14 cellular contexts compared by ENCODE assay signal in genomic region chr1:204254031-204254661, GRCh38. TPM values are rescaled to one million over a fixed set of nuclear protein-coding genes. Genes with fewer than 3 reads are reported as not detected.
DNase-seq lines count a peak whose midpoint lies in the region; ATAC-seq, FAIRE-seq and TF ChIP-seq lines count a peak whose summit lies in the region.
"Had no signal": no experiment of that assay in that cellular context is flagged by ENCODE, and none has a peak within 500 bp of the region (broad histone marks: within the 10 kb centered on the region; RNA-seq: fewer than 3 reads in every experiment).

No MANE protein-coding gene starts in this region.

- no peak overlapping the region for H2AFZ ChIP-seq in HepG2 (ENCODE audit: low read length)

- H3K4me3 ChIP-seq in A549, result no peak overlapping the region
- no peak overlapping the region for H3K4me3 ChIP-seq in choroid plexus epithelial cell (ENCODE audit: low read depth, low read length)
- H3K4me3 ChIP-seq in HepG2 (replicated peaks in 1 of 3; ENCODE audit: insufficient read depth in 1 of 3, low read depth in 2 of 3, low read length in 3 of 3), result no peak overlapping the region
- H3K4me3 ChIP-seq: coronary artery, Peyer's patch had no signal

- POLR2A ChIA-PET in A549 (lab: Yijun Ruan, JAX), result no interaction called here
- POLR2A ChIA-PET in HepG2 (lab: Yijun Ruan, JAX), result interaction anchor here (0.5 to 1.8 kb wide), 10 partner anchors 12 to 239 kb away, joined by 3 to 9 read pairs (median 4); partner anchors contain the start of gene GOLT1A

- peaks cover 6 to 11% of the 10 kb centered on the region in 2 experiments; a peak in 4 of 5 replicates for H3K36me3 ChIP-seq in HepG2 (replicated peaks in 1 of 2; ENCODE audit: control insufficient read depth in 1 of 2, insufficient read depth in 2 of 2, low read length in 2 of 2)

- TF ChIP-seq POLR2A in A549 (IDR thresholded peaks at IDR 0.05; ENCODE audit: low read length) (no peak), HepG2 (IDR thresholded peaks at IDR 0.05; ENCODE audit: insufficient read depth in 1 of 2, low read depth in 2 of 2, low read length in 2 of 2) (peak in 1 of 2 experiments; percentile 38; a peak in 1 of 4 replicates)

- H3K27ac ChIP-seq in A549 (peak overlapping the region; percentile 61 to 80; a peak in 5 of 6 replicates), HepG2 (ENCODE audit: extremely low read length, insufficient read depth, low read length) (peak overlapping the region; percentile 70)

- H3K4me1 ChIP-seq in A549, result peaks cover 35% of the 10 kb centered on the region
- peaks cover 25% of the 10 kb centered on the region for H3K4me1 ChIP-seq in HepG2 (ENCODE audit: insufficient read depth, low read length)
- H3K4me1 ChIP-seq: Peyer's patch had no signal

- no peaks in the 10 kb centered on the region for H3K9me3 ChIP-seq in A549
- no peaks in the 10 kb centered on the region for H3K9me3 ChIP-seq in HepG2 (ENCODE audit: low read length)
- H3K9me3 ChIP-seq: Peyer's patch had no signal

- intact Hi-C loops in HepG2 (cut with micrococcal nuclease; ENCODE audit: unreplicated experiment), result loop anchor here (1.0 kb wide), 1 partner anchor 40 kb away; no protein-coding TSS in a partner anchor

- H3K9ac ChIP-seq in HepG2 (ENCODE audit: insufficient read depth, low read depth, low read length), result peak overlapping the region; percentile 19; the same call in 1 of the 2 replicates

- 44% methylated on average over 7 of the region's 7 CpGs for WGBS in A549 (ENCODE audit: missing lambda C conversion rate)
- WGBS in HepG2 (ENCODE audit: low lambda C conversion rate), result 15% methylated on average over 6 of the region's 7 CpGs

- CTCF ChIA-PET in A549 (lab: Yijun Ruan, JAX), result interaction anchor here (1.0 to 39.0 kb wide), 16 partner anchors 10 to 249 kb away, joined by 3 to 840 read pairs (median 5); partner anchors contain the start of genes GOLT1A, PIK3C2B and PLEKHA6
- CTCF ChIA-PET in HepG2 (lab: Yijun Ruan, JAX; ENCODE audit: low intra/inter-chr PET ratio, low total read pairs), result no interaction called here

- no peaks in the 10 kb centered on the region for H4K20me1 ChIP-seq in HepG2 (ENCODE audit: insufficient read depth, low read length)

- no peak for TF ChIP-seq CTCF in A549 (IDR thresholded peaks at IDR 0.05)
- TF ChIP-seq CTCF in choroid plexus epithelial cell (conservative IDR thresholded peaks at IDR 0.05; ENCODE audit: low read depth, low read length), result no peak
- TF ChIP-seq CTCF in HepG2 (CRISPR knock-in tag; IDR thresholded peaks at IDR 0.05), result no peak

- TF ChIP-seq EP300 in A549 (IDR thresholded peaks at IDR 0.05) (no peak), HepG2 (IDR thresholded peaks at IDR 0.05; ENCODE audit: low read depth in 2 of 2, low read length in 2 of 2) (peak; percentile 58 to 65; a peak in 1 of 4 replicates), HepG2 (CRISPR knock-in tag; IDR thresholded peaks at IDR 0.05; ENCODE audit: borderline replicate concordance) (peak; percentile 68)

- H3K27me3 ChIP-seq in HepG2 (ENCODE audit: control insufficient read depth in 1 of 2, insufficient read depth in 2 of 2, low read length in 2 of 2), result no peaks in the 10 kb centered on the region
- H3K27me3 ChIP-seq: Peyer's patch had no signal

- H3K4me2 ChIP-seq in A549 (peak overlapping the region; percentile 54), HepG2 (ENCODE audit: low read depth, low read length) (peak overlapping the region; percentile 58)

- TSS peak; percentile 24 for BruUV-seq in HepG2 (replicated peaks; lab: Mats Ljungman, UMichigan)

- FAIRE-seq in A549 (lab: Jason Lieb, UNC), result no peak
- FAIRE-seq in HepG2 (lab: Jason Lieb, UNC), result peak; percentile 98
- FAIRE-seq: A204.1, GM12892 had no signal

- no peak for TF ChIP-seq RAD21 in A549 (conservative IDR thresholded peaks at IDR 0.05 in 1 of 2, IDR thresholded peaks at IDR 0.05 in 1 of 2)
- TF ChIP-seq RAD21 in HepG2 (CRISPR knock-in tag; IDR thresholded peaks at IDR 0.05), result 0 out of 2 replicates have a peak, but pooled peaks have one; percentile 16

- H3K79me2 ChIP-seq in HepG2 (ENCODE audit: insufficient read depth, low read length), result no peaks in the 10 kb centered on the region

- DNase-seq in A549 (ENCODE audit: low read depth in 1 of 2, low spot score in 1 of 2), result peak in 1 of 2 experiments; percentile 61
- DNase-seq in LHCN-M2 (ENCODE audit: low read depth), result peak; percentile 79
- peak; percentile 79 for DNase-seq in choroid plexus epithelial cell (ENCODE audit: low read depth)
- peak; percentile 97 for DNase-seq in HepG2 (ENCODE audit: low spot score)
- no peak for DNase-seq in NAMALWA (ENCODE audit: low spot score)
- no peak for DNase-seq in activated CD4-positive, alpha-beta T cell treated with anti-CD3 and anti-CD28 coated beads for 1 hour
- no peak for DNase-seq in NCI-H748 treated with DMSO at 0.1 percent for 48 hours (lab: John Stamatoyannopoulos, UW)
- no peak for DNase-seq in NCI-H524 treated with DMSO at 0.1 percent for 48 hours (lab: John Stamatoyannopoulos, UW)
- DNase-seq: stimulated activated naive CD4-positive, alpha-beta T cell had no signal

- ATAC-seq in A549 (peak; percentile 22 to 41; a peak in 3 of 6 replicates), HepG2 (peak; percentile 96)

- in situ Hi-C loops in HepG2 (cut with HindIII; ENCODE audit: extremely low pct_ligation_motif_present, low pct_unique_long_range_greater_than_20kb), result no loop called here

TF ChIP-seq in A549, 52 proteins besides CTCF, POLR2A, EP300 and RAD21 (continues in another document):
- no peak for TF ChIP-seq KDM5A (IDR thresholded peaks at IDR 0.05)

RNA-seq across cellular contexts. Expression of gene GOLT1A, which starts 40.4 kb away (rescaled TPM):
- 6.4 and 6.8 TPM in 2 replicates for polyA plus RNA-seq in A549 (2011; rRNA removed)
- 1.9 and 2.0 TPM in 2 replicates for polyA plus RNA-seq in A549 (2012; cell fraction: cytosol; rRNA removed)
- 1.5 and 2.5 TPM in 2 replicates for polyA plus RNA-seq in A549 (2012; cell fraction: nucleus; rRNA removed)
- 1.8 to 2.8 TPM (median 2.4 TPM) in 3 replicates for polyA plus RNA-seq in A549 (2017; fragmentation: RNase III; extraction: RNeasy Plus Mini Kit Qiagen cat#74134 plus additional on column Dnase treatment)
- 6.7 and 8.5 TPM in 2 replicates for polyA minus RNA-seq in A549 (2011; rRNA and poly(A)+ RNA removed)
- not detected in 2 replicates for total RNA-seq in LHCN-M2 (2014; rRNA removed)
- not detected for polyA plus RNA-seq in LHCN-M2 (2012)
- total RNA-seq in HepG2 (2016; rRNA removed; fragmentation: Illumina TruSeq; extraction: Trizol), result 19.4 and 28.0 TPM in 2 replicates
- total RNA-seq in HepG2 (2016; cell fraction: cytosol; rRNA removed; fragmentation: Illumina TruSeq; extraction: Trizol; ENCODE audit: low read depth), result 29.6 and 30.2 TPM in 2 replicates
- 19.8 and 27.6 TPM in 2 replicates for total RNA-seq in HepG2 (2016; cell fraction: insoluble cytoplasmic fraction; rRNA removed; fragmentation: Illumina TruSeq; extraction: Trizol)
- total RNA-seq in HepG2 (2016; cell fraction: membrane; rRNA removed; fragmentation: Illumina TruSeq; extraction: Trizol), result 35.4 and 36.5 TPM in 2 replicates
- total RNA-seq in HepG2 (2016; cell fraction: nucleus; rRNA removed; fragmentation: Illumina TruSeq; extraction: Trizol), result 16.8 and 19.9 TPM in 2 replicates
- 25.8 and 32.8 TPM in 2 replicates for polyA plus RNA-seq in HepG2 (2011; rRNA removed)
- 35.0 and 36.4 TPM in 2 replicates for polyA plus RNA-seq in HepG2 (2011; cell fraction: cytosol; rRNA removed)
- 42.2 and 45.6 TPM in 2 replicates for polyA plus RNA-seq in HepG2 (2011; cell fraction: nucleus; rRNA removed)
- 26.5 and 27.0 TPM in 2 replicates for polyA plus RNA-seq in HepG2 (2012)
- polyA plus RNA-seq in HepG2 (2016; cell fraction: cytosol; fragmentation: Illumina TruSeq; extraction: Trizol; ENCODE audit: low read depth), result 37.9 and 41.7 TPM in 2 replicates
- 21.1 and 24.0 TPM in 2 replicates for polyA plus RNA-seq in HepG2 (2016; cell fraction: insoluble cytoplasmic fraction; fragmentation: Illumina TruSeq; extraction: Trizol; ENCODE audit: low read depth)
- polyA plus RNA-seq in HepG2 (2016; cell fraction: membrane; fragmentation: Illumina TruSeq; extraction: Trizol; ENCODE audit: low read depth), result 39.7 and 40.2 TPM in 2 replicates
- polyA plus RNA-seq in HepG2 (2016; cell fraction: nucleus; fragmentation: Illumina TruSeq; extraction: Trizol; ENCODE audit: insufficient read depth, low read depth), result 35.0 and 45.5 TPM in 2 replicates
- 37.1 TPM in 1 of 2 replicates, not detected in the other for polyA minus RNA-seq in HepG2 (2011; rRNA and poly(A)+ RNA removed; ENCODE audit: low replicate concordance)
- 13.6 and 16.0 TPM in 2 replicates for polyA minus RNA-seq in HepG2 (2011; cell fraction: cytosol; rRNA and poly(A)+ RNA removed)
- polyA minus RNA-seq in HepG2 (2011; cell fraction: nucleus; rRNA and poly(A)+ RNA removed), result 7.2 and 9.8 TPM in 2 replicates
- total RNA-seq: skeletal muscle tissue had no signal

RNA-seq across cellular contexts. Expression of gene KISS1, which starts 57.9 kb away (rescaled TPM):
- polyA plus RNA-seq in A549 (2011; rRNA removed) (0.23 TPM in 1 of 2 replicates, not detected in the other), A549 (2017; fragmentation: RNase III; extraction: RNeasy Plus Mini Kit Qiagen cat#74134 plus additional on column Dnase treatment) (not detected in 3 replicates), HepG2 (2011; rRNA removed) (0.24 and 0.33 TPM in 2 replicates)
- polyA plus RNA-seq in A549 (2012; cell fraction: cytosol; rRNA removed), result 0.11 and 0.13 TPM in 2 replicates
- polyA plus RNA-seq in A549 (2012; cell fraction: nucleus; rRNA removed), result 0.13 TPM in 1 of 2 replicates, not detected in the other
- polyA minus RNA-seq in A549 (2011; rRNA and poly(A)+ RNA removed), result not detected in 2 replicates
- total RNA-seq in LHCN-M2 (2014; rRNA removed) (not detected in 2 replicates), HepG2 (2016; rRNA removed; fragmentation: Illumina TruSeq; extraction: Trizol) (0.80 TPM in 1 of 2 replicates, not detected in the other)
- 0.12 TPM for polyA plus RNA-seq in LHCN-M2 (2012)
- total RNA-seq in HepG2 (2016; cell fraction: cytosol; rRNA removed; fragmentation: Illumina TruSeq; extraction: Trizol; ENCODE audit: low read depth), result 1.4 TPM in 1 of 2 replicates, not detected in the other
- 0.58 and 1.2 TPM in 2 replicates for total RNA-seq in HepG2 (2016; cell fraction: insoluble cytoplasmic fraction; rRNA removed; fragmentation: Illumina TruSeq; extraction: Trizol)
- total RNA-seq in HepG2 (2016; cell fraction: membrane; rRNA removed; fragmentation: Illumina TruSeq; extraction: Trizol), result 1.5 TPM in 2 replicates
- not detected in 2 replicates for total RNA-seq in HepG2 (2016; cell fraction: nucleus; rRNA removed; fragmentation: Illumina TruSeq; extraction: Trizol)
- 0.21 and 0.93 TPM in 2 replicates for polyA plus RNA-seq in HepG2 (2011; cell fraction: cytosol; rRNA removed)
- polyA plus RNA-seq in HepG2 (2011; cell fraction: nucleus; rRNA removed), result 0.76 and 0.81 TPM in 2 replicates
- polyA plus RNA-seq in HepG2 (2012), result not detected in 2 replicates
- polyA plus RNA-seq in HepG2 (2016; cell fraction: cytosol; fragmentation: Illumina TruSeq; extraction: Trizol; ENCODE audit: low read depth), result 0.86 and 0.96 TPM in 2 replicates
- not detected in 2 replicates for polyA plus RNA-seq in HepG2 (2016; cell fraction: insoluble cytoplasmic fraction; fragmentation: Illumina TruSeq; extraction: Trizol; ENCODE audit: low read depth)
- 0.51 and 0.60 TPM in 2 replicates for polyA plus RNA-seq in HepG2 (2016; cell fraction: membrane; fragmentation: Illumina TruSeq; extraction: Trizol; ENCODE audit: low read depth)
- not detected in 2 replicates for polyA plus RNA-seq in HepG2 (2016; cell fraction: nucleus; fragmentation: Illumina TruSeq; extraction: Trizol; ENCODE audit: insufficient read depth, low read depth)
- not detected in 2 replicates for polyA minus RNA-seq in HepG2 (2011; rRNA and poly(A)+ RNA removed; ENCODE audit: low replicate concordance)
- not detected in 2 replicates for polyA minus RNA-seq in HepG2 (2011; cell fraction: cytosol; rRNA and poly(A)+ RNA removed)
- polyA minus RNA-seq in HepG2 (2011; cell fraction: nucleus; rRNA and poly(A)+ RNA removed), result not detected in 2 replicates
- total RNA-seq: skeletal muscle tissue had no signal

Comparison
In these comparisons a context has a peak if more than half of its experiments do, and no peak if none do; other contexts are left out.
1. DNase-seq: peak in LHCN-M2 (single experiment), choroid plexus epithelial cell (single experiment) and HepG2 (single experiment); none in NAMALWA (single experiment), activated CD4-positive, alpha-beta T cell treated with anti-CD3 and anti-CD28 coated beads for 1 hour (single experiment), NCI-H748 treated with DMSO at 0.1 percent for 48 hours (single experiment) and NCI-H524 treated with DMSO at 0.1 percent for 48 hours (single experiment).
2. RNA of gene GOLT1A, which starts 40.4 kb away (total RNA-seq): 16.8 to 36.5 TPM in HepG2; not detected in LHCN-M2; every median in the first group is over 10 times any median in the second.
3. Of the 38 proteins assayed by ChIP-seq in both HepG2 and A549: peak only in HepG2: CHD4, EP300, FOSL2, HMGXB4, KDM5A, MAX and 8 more; only in A549: KDM1A and ZFP36; in both: CEBPB, HDAC2 and USF2; in neither: 16; mixed calls (peak in some experiments, not most) for 3.